ENCODE assay signal across 8 cellular contexts in genomic region chr16:31215287-31216115, GRCh38. TPM values are rescaled to one million over a fixed set of nuclear protein-coding genes. Genes with fewer than 3 reads are reported as not detected.
DNase-seq lines count a peak whose midpoint lies in the region; ATAC-seq and TF ChIP-seq lines count a peak whose summit lies in the region.

No MANE protein-coding gene starts in this region.

- CTCF ChIA-PET in activated CD8-positive, alpha-beta memory T cell treated with anti-CD3 and anti-CD28 coated beads, Interleukin-2, amount 10 ng/mL, durations not matched to agents 7 days and 5 days (lab: Charles Lee) = interaction anchor here (0.7 to 3.0 kb wide), 9 partner anchors 8 to 275 kb away, joined by 3 to 19 read pairs (median 5); partner anchors contain the start of genes PYCARD and ZNF843

- no peaks in the 10 kb centered on the region for H3K9me3 ChIP-seq in Peyer's patch
- no peaks in the 10 kb centered on the region for H3K9me3 ChIP-seq in lower lobe of right lung
- H3K9me3 ChIP-seq in tibial artery = no peaks in the 10 kb centered on the region

- H3K27ac ChIP-seq in Peyer's patch = peak overlapping the region in 1 of 4 donors; percentile 55
- H3K27ac ChIP-seq in dorsolateral prefrontal cortex = peak overlapping the region in 2 of 59 donors; percentile 18 to 84
- no peak overlapping the region for H3K27ac ChIP-seq in lower lobe of right lung
- no peak overlapping the region for H3K27ac ChIP-seq in tibial artery

- no peaks in the 10 kb centered on the region for H3K9me3 Mint-ChIP-seq in activated CD8-positive, alpha-beta memory T cell treated with anti-CD3 and anti-CD28 coated beads, Interleukin-2, amount 10 ng/mL, durations not matched to agents 7 days and 5 days (ENCODE audit: low read depth)

- H3K36me3 ChIP-seq in Peyer's patch = no peaks in the 10 kb centered on the region
- no peaks in the 10 kb centered on the region for H3K36me3 ChIP-seq in lower lobe of right lung
- H3K36me3 ChIP-seq in tibial artery = no peaks in the 10 kb centered on the region

- peaks cover 30% of the 10 kb centered on the region for H3K4me1 Mint-ChIP-seq in activated CD8-positive, alpha-beta memory T cell treated with anti-CD3 and anti-CD28 coated beads, Interleukin-2, amount 10 ng/mL, durations not matched to agents 7 days and 5 days

- H3K4me1 ChIP-seq in Peyer's patch (peaks cover 0 to 27% (median 22%) of the 10 kb centered on the region in 4 donors), lower lobe of right lung (peaks cover 28% of the 10 kb centered on the region), tibial artery (peaks cover 0 to 32% (median 26%) of the 10 kb centered on the region in 4 donors)

- H3K4me3 ChIP-seq in Peyer's patch = peak overlapping the region; percentile 23 to 52 (median 44)
- peak overlapping the region; percentile 12 to 70 (median 51) for H3K4me3 ChIP-seq in dorsolateral prefrontal cortex
- H3K4me3 ChIP-seq in lower lobe of right lung = peak overlapping the region; percentile 64
- H3K4me3 ChIP-seq in tibial artery = peak overlapping the region; percentile 45 to 55

- no peak for DNase-seq in activated CD8-positive, alpha-beta memory T cell treated with anti-CD3 and anti-CD28 coated beads, Interleukin-2, amount 10 ng/mL, durations not matched to agents 7 days and 5 days
- DNase-seq in activated CD8-positive, alpha-beta memory T cell treated with anti-CD3 and anti-CD28 coated beads, Interleukin-2, amount 50 U/mL, for 48 hours = no peak
- DNase-seq in Peyer's patch (peak in 2 of 3 donors; percentile 64 to 71), dorsolateral prefrontal cortex (peak in 7 of 10 donors; percentile 23 to 79 (median 55)), lower lobe of right lung (peak; percentile 79), tibial artery (peak in 1 of 2 donors; percentile 36)

- H3K36me3 Mint-ChIP-seq in activated CD8-positive, alpha-beta memory T cell treated with anti-CD3 and anti-CD28 coated beads, Interleukin-2, amount 10 ng/mL, durations not matched to agents 7 days and 5 days = peaks cover 2% of the 10 kb centered on the region

- TF ChIP-seq CTCF in Peyer's patch (IDR thresholded peaks at IDR 0.05) (no peak), dorsolateral prefrontal cortex (IDR thresholded peaks at IDR 0.05 in 54 of 56, conservative IDR thresholded peaks at IDR 0.05 in 2 of 56; ENCODE audit: low read depth in 1 of 56, partially characterized antibody in 56 of 56) (no peak), lower lobe of right lung (IDR thresholded peaks at IDR 0.05) (no peak), tibial artery (IDR thresholded peaks at IDR 0.05) (no peak)

- no peak for TF ChIP-seq POLR2A in Peyer's patch (IDR thresholded peaks at IDR 0.05)

- H3K4me3 Mint-ChIP-seq in activated CD8-positive, alpha-beta memory T cell treated with anti-CD3 and anti-CD28 coated beads, Interleukin-2, amount 10 ng/mL, durations not matched to agents 7 days and 5 days = peak overlapping the region; percentile 28

- H3K27me3 ChIP-seq in Peyer's patch (peaks cover 0 to 21% of the 10 kb centered on the region in 2 donors), dorsolateral prefrontal cortex (peaks cover 0 to 62% (median 31%) of the 10 kb centered on the region in 45 donors), lower lobe of right lung (ENCODE audit: low read depth) (peaks cover 49% of the 10 kb centered on the region), tibial artery (peaks cover 0 to 41% of the 10 kb centered on the region in 2 donors)

- peak; percentile 53 for ATAC-seq in activated CD8-positive, alpha-beta memory T cell treated with anti-CD3 and anti-CD28 coated beads, Interleukin-2, amount 10 ng/mL, durations not matched to agents 7 days and 5 days
- ATAC-seq in lower lobe of right lung (peak; percentile 90 to 93), GM21723 (IDR thresholded peaks at IDR 0.05; ENCODE audit: unreplicated experiment) (no peak), HG02840 (IDR thresholded peaks at IDR 0.05; ENCODE audit: low FRiP score, unreplicated experiment) (no peak)

- H3K27me3 Mint-ChIP-seq in activated CD8-positive, alpha-beta memory T cell treated with anti-CD3 and anti-CD28 coated beads, Interleukin-2, amount 10 ng/mL, durations not matched to agents 7 days and 5 days = peaks cover 55% of the 10 kb centered on the region

- intact Hi-C loops in dorsolateral prefrontal cortex (cut with DNase I) = no loop called here
- intact Hi-C loops in lower lobe of right lung (cut with DNase I) = no loop called here
- intact Hi-C loops in tibial artery (cut with DNase I; ENCODE audit: low total_unique reads) = no loop called here

- no peak overlapping the region for H3K27ac Mint-ChIP-seq in activated CD8-positive, alpha-beta memory T cell treated with anti-CD3 and anti-CD28 coated beads, Interleukin-2, amount 10 ng/mL, durations not matched to agents 7 days and 5 days

RNA-seq across cellular contexts. Expression of gene PYDC1, which starts 1.4 kb away (rescaled TPM):
- not detected for total RNA-seq in activated CD8-positive, alpha-beta memory T cell treated with anti-CD3 and anti-CD28 coated beads, Interleukin-2, amount 10 ng/mL, durations not matched to agents 7 days and 5 days
- total RNA-seq in Peyer's patch (not detected), dorsolateral prefrontal cortex (10 to 100 TPM in 19 of 120 experiments, 1 to 10 TPM in 96, under 1 TPM in 1, not detected in 4; 0.74 to 19.8 (median 5.1) TPM), lower lobe of right lung (not detected)

RNA-seq across cellular contexts. Expression of gene TRIM72, which starts 1.6 kb away (rescaled TPM):
- total RNA-seq in activated CD8-positive, alpha-beta memory T cell treated with anti-CD3 and anti-CD28 coated beads, Interleukin-2, amount 10 ng/mL, durations not matched to agents 7 days and 5 days = not detected
- total RNA-seq in Peyer's patch (not detected), dorsolateral prefrontal cortex (1 to 10 TPM in 23 of 120 experiments, under 1 TPM in 97; 0.10 to 1.9 (median 0.66) TPM), lower lobe of right lung (0.06 TPM)

RNA-seq across cellular contexts. Expression of gene PYCARD, which starts 12.9 kb away (rescaled TPM):
- total RNA-seq in activated CD8-positive, alpha-beta memory T cell treated with anti-CD3 and anti-CD28 coated beads, Interleukin-2, amount 10 ng/mL, durations not matched to agents 7 days and 5 days = 10 to 100 TPM; 55.4 to 99.1 TPM
- 100 to 1,000 TPM in 2 of 4 donors, 10 to 100 TPM in 2; 91.1 to 201 (median 125) TPM for total RNA-seq in Peyer's patch
- total RNA-seq in dorsolateral prefrontal cortex = 10 to 100 TPM in 6 of 120 experiments, 1 to 10 TPM in 114; 1.0 to 16.3 (median 4.4) TPM
- total RNA-seq in lower lobe of right lung = 82.0 TPM

RNA-seq across cellular contexts. Expression of gene FUS, which starts 35.6 kb away (rescaled TPM):
- total RNA-seq in activated CD8-positive, alpha-beta memory T cell treated with anti-CD3 and anti-CD28 coated beads, Interleukin-2, amount 10 ng/mL, durations not matched to agents 7 days and 5 days = 100 to 1,000 TPM; 514 to 619 TPM
- total RNA-seq in Peyer's patch (100 to 1,000 TPM in 2 of 4 donors, 10 to 100 TPM in 2; 69.7 to 173 (median 121) TPM), dorsolateral prefrontal cortex (100 to 1,000 TPM; 158 to 315 (median 238) TPM), lower lobe of right lung (179 TPM)

RNA-seq across cellular contexts. Expression of gene ITGAM, which starts 44.3 kb away (rescaled TPM):
- 10 to 100 TPM in 1 of 2 experiments, 1 to 10 TPM in 1; 8.0 to 24.1 TPM for total RNA-seq in activated CD8-positive, alpha-beta memory T cell treated with anti-CD3 and anti-CD28 coated beads, Interleukin-2, amount 10 ng/mL, durations not matched to agents 7 days and 5 days
- total RNA-seq in Peyer's patch = 10 to 100 TPM in 1 of 4 donors, 1 to 10 TPM in 2, under 1 TPM in 1; 0.35 to 14.9 (median 7.2) TPM
- total RNA-seq in dorsolateral prefrontal cortex = 10 to 100 TPM in 24 of 120 experiments, 1 to 10 TPM in 96; 1.0 to 22.4 (median 7.4) TPM
- 49.5 TPM for total RNA-seq in lower lobe of right lung

Comparison
In these comparisons a context has a peak if more than half of its experiments do, and no peak if none do; other contexts are left out.
1. ATAC-seq: peak in activated CD8-positive, alpha-beta memory T cell treated with anti-CD3 and anti-CD28 coated beads, Interleukin-2, amount 10 ng/mL, durations not matched to agents 7 days and 5 days (single experiment) and lower lobe of right lung (2 of 2); none in GM21723 (single experiment) and HG02840 (single experiment).
2. DNase-seq: peak in Peyer's patch (2 of 3), dorsolateral prefrontal cortex (7 of 10) and lower lobe of right lung (single experiment); none in activated CD8-positive, alpha-beta memory T cell treated with anti-CD3 and anti-CD28 coated beads, Interleukin-2, amount 10 ng/mL, durations not matched to agents 7 days and 5 days (single experiment) and activated CD8-positive, alpha-beta memory T cell treated with anti-CD3 and anti-CD28 coated beads, Interleukin-2, amount 50 U/mL, for 48 hours (single experiment).
3. Peak in every context shown above with its lines, with median percentiles within 50 percentile points of each other: H3K4me3 ChIP-seq.